In the genomic region with DNA sequence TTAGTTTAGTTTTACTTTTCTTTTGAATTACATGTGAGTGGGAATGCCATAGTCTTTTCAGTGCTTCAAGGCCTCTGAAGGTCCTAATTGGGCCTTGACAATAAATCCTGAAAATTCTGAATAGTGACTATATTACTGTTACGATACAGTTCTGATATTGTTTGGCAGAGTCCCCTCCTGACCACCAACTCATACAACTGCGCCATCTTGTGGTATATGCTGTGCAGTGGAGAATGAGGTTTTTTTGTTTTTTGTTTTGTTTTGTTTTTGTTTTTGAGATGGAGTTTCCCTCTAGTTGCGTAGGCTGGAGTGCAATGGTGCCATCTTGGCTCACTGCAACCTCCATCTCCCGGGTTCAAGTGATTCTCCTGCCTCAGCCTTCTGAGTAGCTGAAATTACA, we compare ENCODE assay signal across 8 cellular contexts. TPM values are rescaled to one million over a fixed set of nuclear protein-coding genes. Genes with fewer than 3 reads are reported as not detected.
A peak's percentile ranks its signal among the peaks of the same experiment; 100 is the strongest.
DNase-seq lines count a peak whose midpoint lies in the region; ATAC-seq, FAIRE-seq and TF ChIP-seq lines count a peak whose summit lies in the region.

No MANE protein-coding gene starts in this region.

- DNase-seq in ELF-1 (ENCODE audit: low read depth, low spot score): peak; percentile 40
- DNase-seq in left lung: no peak
- DNase-seq in frontal cortex (ENCODE audit: low spot score in 2 of 2): no peak
- DNase-seq in ecto neural progenitor cell (ENCODE audit: low spot score): no peak
- DNase-seq in activated CD4-positive, alpha-beta T cell treated with anti-CD3 and anti-CD28 coated beads for 1 hour: no peak

- H3K9me3 ChIP-seq in HEK293 (ENCODE audit: control insufficient read depth, insufficient read depth, low read depth, low read length): no peaks in the 10 kb centered on the region
- H3K9me3 ChIP-seq in SU-DHL-6 (ENCODE audit: insufficient read depth, low read length): no peaks in the 10 kb centered on the region
- H3K9me3 ChIP-seq in left lung: no peaks in the 10 kb centered on the region

- H3K4me3 ChIP-seq in HEK293 (ENCODE audit: low read depth, low read length) (no peak overlapping the region), SU-DHL-6 (ENCODE audit: insufficient read depth, low read length, poor library complexity, severe bottlenecking) (no peak overlapping the region), left lung (no peak overlapping the region)

- H3K4me1 ChIP-seq in HEK293 (ENCODE audit: control insufficient read depth, insufficient read depth, low read length) (no peaks in the 10 kb centered on the region), left lung (no peaks in the 10 kb centered on the region)

- H3F3A ChIP-seq in SU-DHL-6 (ENCODE audit: insufficient read depth): no peaks in the 10 kb centered on the region

- H2AFZ ChIP-seq in SU-DHL-6 (ENCODE audit: low read depth, low read length, severe bottlenecking): no peak overlapping the region

- H4K20me1 ChIP-seq in SU-DHL-6 (ENCODE audit: low read depth, low read length): no peaks in the 10 kb centered on the region

- no peak overlapping the region for H3K4me2 ChIP-seq in SU-DHL-6 (ENCODE audit: low read depth, low read length, poor library complexity, severe bottlenecking)

- H3K9ac ChIP-seq in SU-DHL-6 (ENCODE audit: low read length): no peak overlapping the region

- no peaks in the 10 kb centered on the region for H3K79me2 ChIP-seq in SU-DHL-6 (ENCODE audit: insufficient read depth, low read length)

- FAIRE-seq in frontal cortex (lab: Jason Lieb, UNC): no peak

- H3K36me3 ChIP-seq in HEK293 (ENCODE audit: control insufficient read depth in 2 of 2, insufficient read depth in 1 of 2, low read length in 2 of 2) (no peaks in the 10 kb centered on the region), SU-DHL-6 (ENCODE audit: low read length) (no peaks in the 10 kb centered on the region), left lung (no peaks in the 10 kb centered on the region)

- CTCF ChIA-PET in HEK293 (lab: Yijun Ruan, JAX): interaction anchor here (0.6 to 2.7 kb wide), 9 partner anchors 11 to 691 kb away, joined by 3 to 24 read pairs (median 6); no protein-coding TSS in a partner anchor

- no peak overlapping the region for H3K27ac ChIP-seq in HEK293 (ENCODE audit: extremely low read depth, low read depth, low read length)
- no peak overlapping the region for H3K27ac ChIP-seq in SU-DHL-6 (ENCODE audit: low read depth, low read length)
- no peak overlapping the region for H3K27ac ChIP-seq in left lung

- intact Hi-C loops in left lung (cut with DNase I): no loop called here

- H3K27me3 ChIP-seq in SU-DHL-6 (ENCODE audit: low read length) (no peaks in the 10 kb centered on the region), left lung (no peaks in the 10 kb centered on the region)

- 0 out of 2 replicates have a peak, but pooled peaks have one; percentile 38 for TF ChIP-seq CTCF in HEK293 (tag by site-specific recombination; IDR thresholded peaks at IDR 0.05)
- TF ChIP-seq CTCF in SU-DHL-6 (IDR thresholded peaks at IDR 0.05; ENCODE audit: insufficient read depth, low read length, poor library complexity, severe bottlenecking): peak; percentile 10
- peak in 1 of 2 donors; percentile 29 for TF ChIP-seq CTCF in left lung (IDR thresholded peaks at IDR 0.05)

- no peaks in the 10 kb centered on the region for H3K9me2 ChIP-seq in SU-DHL-6 (replicated peaks; ENCODE audit: insufficient read depth, low read length)

- POLR2A ChIA-PET in HEK293 (lab: Yijun Ruan, JAX): no interaction called here

- ATAC-seq in left lung (peak; percentile 57), HG03457 (IDR thresholded peaks at IDR 0.05; ENCODE audit: unreplicated experiment) (no peak)

TF ChIP-seq in HEK293, 187 proteins besides CTCF, POLR2A, EP300 and RAD21:
- peak; percentile 87 for TF ChIP-seq ZNF654 (tag by site-specific recombination; IDR thresholded peaks at IDR 0.05; ENCODE audit: low read depth)
- TF ChIP-seq GLIS2 (tag by site-specific recombination; IDR thresholded peaks at IDR 0.05): no peak
- TF ChIP-seq ZNF2 (tag by site-specific recombination; IDR thresholded peaks at IDR 0.05): peak; percentile 81

RNA-seq across cellular contexts. Expression of a gene that starts 56.6 kb away (rescaled TPM):
- total RNA-seq in left lung (10 to 100 TPM; 31.2 to 58.5 TPM), frontal cortex (23.2 TPM)
